ENCODE assay signal across 26 cellular contexts in the genomic region with DNA sequence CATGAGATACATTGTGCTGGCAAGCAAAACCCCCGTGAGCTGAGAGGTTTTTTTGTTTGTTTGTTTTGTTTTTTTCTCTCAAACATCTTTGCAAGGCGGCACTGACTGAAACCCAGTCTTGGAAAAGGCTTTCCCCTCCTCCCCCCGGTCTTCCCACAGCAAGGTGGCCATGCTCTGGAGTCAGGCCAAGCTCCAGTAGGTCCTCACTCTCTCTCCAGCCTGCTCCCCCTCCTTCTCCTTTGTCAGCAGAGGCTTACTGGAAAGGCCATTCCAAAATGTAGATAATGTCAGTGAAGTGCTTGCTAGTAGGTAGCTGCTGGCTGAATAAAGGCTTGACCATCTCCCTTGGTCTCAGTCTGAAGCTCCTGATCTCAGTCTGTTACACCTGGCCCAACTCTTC. TPM values are rescaled to one million over a fixed set of nuclear protein-coding genes. Genes with fewer than 3 reads are reported as not detected.
A peak's percentile ranks its signal among the peaks of the same experiment; 100 is the strongest.
DNase-seq lines count a peak whose midpoint lies in the region; ATAC-seq and TF ChIP-seq lines count a peak whose summit lies in the region.
"Had no signal": no experiment of that assay in that cellular context is flagged by ENCODE, and none has a peak within 500 bp of the region (broad histone marks: within the 10 kb centered on the region; RNA-seq: fewer than 3 reads in every experiment).

No MANE protein-coding gene starts in this region.

- intact Hi-C loops in thyroid gland (cut with DNase I), result no loop called here
- intact Hi-C loops in CD4-positive, alpha-beta T cell (cut with DNase I, micrococcal nuclease), result no loop called here

- in situ Hi-C loops in KBM-7 (cut with MboI; ENCODE audit: low pct_unique_long_range_greater_than_20kb, low sequenced_read_pairs), result no loop called here

- no peaks in the 10 kb centered on the region for H3K9me3 Mint-ChIP-seq in central memory CD8-positive, alpha-beta T cell
- no peaks in the 10 kb centered on the region for H3K9me3 Mint-ChIP-seq in CD4-positive, alpha-beta T cell
- H3K9me3 Mint-ChIP-seq: IgD-negative memory B cell had no signal

- peak overlapping the region; percentile 35 for H3K27ac Mint-ChIP-seq in central memory CD8-positive, alpha-beta T cell (ENCODE audit: low read depth)
- H3K27ac Mint-ChIP-seq in CD4-positive, alpha-beta T cell, result no peak overlapping the region
- H3K27ac Mint-ChIP-seq: B cell, CD14-positive monocyte, H9, IgD-negative memory B cell had no signal

- TF ChIP-seq CTCF in HEK293 (tag by site-specific recombination; IDR thresholded peaks at IDR 0.05) (no peak), thyroid gland (IDR thresholded peaks at IDR 0.05) (no peak)
- no peak for TF ChIP-seq CTCF in CD4-positive, alpha-beta T cell (IDR thresholded peaks at IDR 0.05)

- H3K36me3 ChIP-seq in HEK293 (ENCODE audit: control insufficient read depth in 2 of 2, insufficient read depth in 1 of 2, low read length in 2 of 2) (no peaks in the 10 kb centered on the region), thyroid gland (no peaks in the 10 kb centered on the region)

- no peaks in the 10 kb centered on the region for H3K27me3 ChIP-seq in thyroid gland
- H3K27me3 ChIP-seq in CD4-positive, alpha-beta T cell (ENCODE audit: control insufficient read depth, insufficient read depth, low read length), result no peaks in the 10 kb centered on the region

- no peaks in the 10 kb centered on the region for H3K27me3 Mint-ChIP-seq in central memory CD8-positive, alpha-beta T cell
- H3K27me3 Mint-ChIP-seq in CD4-positive, alpha-beta T cell, result peaks cover 6% of the 10 kb centered on the region
- H3K27me3 Mint-ChIP-seq: B cell had no signal

- H3K27ac ChIP-seq in HEK293 (ENCODE audit: extremely low read depth, low read depth, low read length) (no peak overlapping the region), thyroid gland (peak overlapping the region in 2 of 3 donors; percentile 57 to 59)
- no peak overlapping the region for H3K27ac ChIP-seq in CD4-positive, alpha-beta T cell (ENCODE audit: low read depth, low read length)
- H3K27ac ChIP-seq: A549, GM23248 had no signal

- ATAC-seq in central memory CD8-positive, alpha-beta T cell (replicated peaks; ENCODE audit: extremely low read depth, poor library complexity, severe bottlenecking), result no peak
- ATAC-seq in CD4-positive, alpha-beta T cell (ENCODE audit: poor library complexity), result no peak
- ATAC-seq: A549, GM12878, PC-3 had no signal

- H3K9me3 ChIP-seq in HEK293 (ENCODE audit: control insufficient read depth, insufficient read depth, low read depth, low read length) (no peaks in the 10 kb centered on the region), thyroid gland (no peaks in the 10 kb centered on the region)
- no peaks in the 10 kb centered on the region for H3K9me3 ChIP-seq in CD4-positive, alpha-beta T cell (ENCODE audit: control insufficient read depth, low read length)
- H3K9me3 ChIP-seq: A549 had no signal

- no peak for TF ChIP-seq POLR2A in thyroid gland (IDR thresholded peaks at IDR 0.05)

- no peak overlapping the region for H3K4me3 Mint-ChIP-seq in central memory CD8-positive, alpha-beta T cell
- H3K4me3 Mint-ChIP-seq in CD4-positive, alpha-beta T cell, result no peak overlapping the region
- H3K4me3 Mint-ChIP-seq: B cell, CD14-positive monocyte, H9, IgD-negative memory B cell had no signal

- peaks cover 21% of the 10 kb centered on the region for H3K4me1 Mint-ChIP-seq in central memory CD8-positive, alpha-beta T cell
- no peaks in the 10 kb centered on the region for H3K4me1 Mint-ChIP-seq in CD4-positive, alpha-beta T cell (ENCODE audit: low read depth)
- H3K4me1 Mint-ChIP-seq: CD14-positive monocyte, IgD-negative memory B cell had no signal

- H3K4me3 ChIP-seq in HEK293 (ENCODE audit: low read depth, low read length) (no peak overlapping the region), thyroid gland (replicated peaks in 1 of 3) (no peak overlapping the region)
- H3K4me3 ChIP-seq: A549, GM12878, GM23248 had no signal

- H3K36me3 Mint-ChIP-seq in central memory CD8-positive, alpha-beta T cell (ENCODE audit: insufficient read depth), result peaks cover 3% of the 10 kb centered on the region
- no peaks in the 10 kb centered on the region for H3K36me3 Mint-ChIP-seq in CD4-positive, alpha-beta T cell (ENCODE audit: low read depth)
- H3K36me3 Mint-ChIP-seq: CD14-positive monocyte, IgD-negative memory B cell had no signal

- DNase-seq in NCI-H2196 treated with DMSO at 0.1 percent for 48 hours (lab: John Stamatoyannopoulos, UW; ENCODE audit: unreplicated experiment) (peak; percentile 5), thyroid gland (peak; percentile 78 to 86), KBM-7 (no peak), NK-92 (lab: John Stamatoyannopoulos, UW; ENCODE audit: unreplicated experiment) (no peak)
- no peak for DNase-seq in central memory CD8-positive, alpha-beta T cell (ENCODE audit: low spot score in 2 of 2)
- DNase-seq in CD4-positive, alpha-beta T cell, result no peak
- DNase-seq: DMS53, GM23248, H9, Karpas-422, MV-4-11, NCI-H1417, NCI-H187, NCI-H2171, NCI-H446, NCI-H526, PC-3, Right ventricle myocardium superior had no signal

- H3K4me1 ChIP-seq in HEK293 (ENCODE audit: control insufficient read depth, insufficient read depth, low read length), result 0 out of 2 replicates have a peak, but pooled peaks cover 3% of the 10 kb centered on the region
- H3K4me1 ChIP-seq in thyroid gland, result peaks cover 12 to 27% of the 10 kb centered on the region in 2 donors
- H3K4me1 ChIP-seq: A549 had no signal

- WGBS in thyroid gland, 2 donors, result 24 to 27% methylated on average over 3 of the region's 3 CpGs

- CTCF ChIA-PET in HEK293 (lab: Yijun Ruan, JAX), result interaction anchor here (0.7 to 1.2 kb wide), 3 partner anchors 24 to 518 kb away, joined by 3 to 4 read pairs (median 3); no protein-coding TSS in a partner anchor
- CTCF ChIA-PET in CD4-positive, alpha-beta T cell (lab: Charles Lee), result interaction anchor here (1.1 kb wide), 1 partner anchor 11 kb away, joined by 3 read pairs; no protein-coding TSS in a partner anchor

- POLR2A ChIA-PET in HEK293 (lab: Yijun Ruan, JAX), result no interaction called here
- POLR2A ChIA-PET in CD4-positive, alpha-beta T cell (lab: Charles Lee), result no interaction called here

TF ChIP-seq in HEK293, 187 proteins besides CTCF, POLR2A, EP300 and RAD21:
- TF ChIP-seq ZNF140 (tag by site-specific recombination; IDR thresholded peaks at IDR 0.05) (no peak), OVOL3 (tag by site-specific recombination; IDR thresholded peaks at IDR 0.05) (no peak), ZNF555 (tag by site-specific recombination; conservative IDR thresholded peaks at IDR 0.05) (no peak), ZNF501 (tag by site-specific recombination; IDR thresholded peaks at IDR 0.05) (no peak), ZNF610 (tag by site-specific recombination; IDR thresholded peaks at IDR 0.05; ENCODE audit: borderline replicate concordance) (no peak), ZNF26 (tag by site-specific recombination; IDR thresholded peaks at IDR 0.05) (no peak), GLIS1 (tag by site-specific recombination; IDR thresholded peaks at IDR 0.05) (peak; percentile 89), ZNF677 (tag by site-specific recombination; IDR thresholded peaks at IDR 0.05) (no peak)
- TF ChIP-seq, protein P1, sequence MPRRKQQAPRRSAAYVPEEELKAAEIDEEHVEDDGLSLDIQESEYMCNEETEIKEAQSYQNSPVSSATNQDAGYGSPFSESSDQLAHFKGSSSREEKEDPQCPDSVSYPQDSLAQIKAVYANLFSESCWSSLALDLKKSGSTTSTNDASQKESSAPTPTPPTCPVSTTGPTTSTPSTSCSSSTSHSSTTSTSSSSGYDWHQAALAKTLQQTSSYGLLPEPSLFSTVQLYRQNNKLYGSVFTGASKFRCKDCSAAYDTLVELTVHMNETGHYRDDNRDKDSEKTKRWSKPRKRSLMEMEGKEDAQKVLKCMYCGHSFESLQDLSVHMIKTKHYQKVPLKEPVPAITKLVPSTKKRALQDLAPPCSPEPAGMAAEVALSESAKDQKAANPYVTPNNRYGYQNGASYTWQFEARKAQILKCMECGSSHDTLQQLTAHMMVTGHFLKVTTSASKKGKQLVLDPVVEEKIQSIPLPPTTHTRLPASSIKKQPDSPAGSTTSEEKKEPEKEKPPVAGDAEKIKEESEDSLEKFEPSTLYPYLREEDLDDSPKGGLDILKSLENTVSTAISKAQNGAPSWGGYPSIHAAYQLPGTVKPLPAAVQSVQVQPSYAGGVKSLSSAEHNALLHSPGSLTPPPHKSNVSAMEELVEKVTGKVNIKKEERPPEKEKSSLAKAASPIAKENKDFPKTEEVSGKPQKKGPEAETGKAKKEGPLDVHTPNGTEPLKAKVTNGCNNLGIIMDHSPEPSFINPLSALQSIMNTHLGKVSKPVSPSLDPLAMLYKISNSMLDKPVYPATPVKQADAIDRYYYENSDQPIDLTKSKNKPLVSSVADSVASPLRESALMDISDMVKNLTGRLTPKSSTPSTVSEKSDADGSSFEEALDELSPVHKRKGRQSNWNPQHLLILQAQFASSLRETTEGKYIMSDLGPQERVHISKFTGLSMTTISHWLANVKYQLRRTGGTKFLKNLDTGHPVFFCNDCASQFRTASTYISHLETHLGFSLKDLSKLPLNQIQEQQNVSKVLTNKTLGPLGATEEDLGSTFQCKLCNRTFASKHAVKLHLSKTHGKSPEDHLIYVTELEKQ (tag by site-specific recombination; IDR thresholded peaks at IDR 0.05; ENCODE audit: borderline replicate concordance), result no peak
TF ChIP-seq in HEK293: peak in this region for 1.

RNA-seq across cellular contexts. Expression of gene FRMPD3, which starts 32.6 kb away (rescaled TPM):
- 10 to 100 TPM in 1 of 4 donors, 1 to 10 TPM in 3; 6.8 to 12.1 (median 8.2) TPM for total RNA-seq in thyroid gland
- total RNA-seq in CD4-positive, alpha-beta T cell, result under 1 TPM in 1 of 2 experiments, not detected in 1; 0.06 TPM
- total RNA-seq: GM23248; RPMI7951; T-helper 1 cell treated with Interleukin-12 subunit alpha and Interleukin-12 subunit beta and Interleukin-4 antibody, amounts not matched to agents 30 ng/mL and 1 ng/mL, for 36 hours had no signal

Comparison
In these comparisons a context has a peak if more than half of its experiments do, and no peak if none do; other contexts are left out.
1. H3K27ac ChIP-seq: peak in thyroid gland (2 of 3); none in HEK293 (single experiment) and CD4-positive, alpha-beta T cell (single experiment).
2. DNase-seq: peak in NCI-H2196 treated with DMSO at 0.1 percent for 48 hours (single experiment) and thyroid gland (2 of 2); none in central memory CD8-positive, alpha-beta T cell (0 of 2), KBM-7 (single experiment), NK-92 (single experiment) and CD4-positive, alpha-beta T cell (0 of 10).
3. RNA of gene FRMPD3, which starts 32.6 kb away (total RNA-seq): 6.8 to 12.1 TPM in thyroid gland; 0.06 TPM in CD4-positive, alpha-beta T cell; every median in the first group is over 4 times any median in the second.